In genomic region chr14:58826845-58827686, GRCh38 we compare ENCODE assay signal across 12 cellular contexts.
A peak's percentile ranks its signal among the peaks of the same experiment; 100 is the strongest.
DNase-seq lines count a peak whose midpoint lies in the region; ATAC-seq, FAIRE-seq and TF ChIP-seq lines count a peak whose summit lies in the region.
"Had no signal": no experiment of that assay in that cellular context is flagged by ENCODE, and none has a peak within 500 bp of the region (broad histone marks: within the 10 kb centered on the region; RNA-seq: fewer than 3 reads in every experiment).

No MANE protein-coding gene starts in this region.

- BruUV-seq in Panc1 (replicated peaks; lab: Mats Ljungman, UMichigan): no TSS peak

- H3K27me3 ChIP-seq in Panc1 (ENCODE audit: control insufficient read depth, insufficient read depth, low read length) (no peaks in the 10 kb centered on the region), kidney epithelial cell (ENCODE audit: control insufficient read depth, insufficient read depth, low read length) (no peaks in the 10 kb centered on the region)
- H3K27me3 ChIP-seq: vagina had no signal

- TF ChIP-seq RAD21 in A549 (conservative IDR thresholded peaks at IDR 0.05 in 1 of 2, IDR thresholded peaks at IDR 0.05 in 1 of 2): peak; percentile 20 to 49; a peak in 3 of 5 replicates

- TF ChIP-seq EP300 in A549 (IDR thresholded peaks at IDR 0.05): no peak

- no peak overlapping the region for H3K4me3 ChIP-seq in A549
- H3K4me3 ChIP-seq in Panc1 (ENCODE audit: low read depth in 2 of 2, low read length in 2 of 2): no peak overlapping the region
- no peak overlapping the region for H3K4me3 ChIP-seq in kidney epithelial cell (ENCODE audit: low read depth, low read length)
- H3K4me3 ChIP-seq: vagina had no signal

- no peak overlapping the region for H3K27ac ChIP-seq in A549
- H3K27ac ChIP-seq in Panc1 (ENCODE audit: low read length): no peak overlapping the region
- H3K27ac ChIP-seq: vagina had no signal

- DNase-seq in A549 (ENCODE audit: low read depth in 1 of 2, low spot score in 1 of 2): no peak
- DNase-seq in Panc1 (ENCODE audit: low read depth, low spot score): no peak
- DNase-seq in kidney epithelial cell (ENCODE audit: low read depth): no peak
- DNase-seq in stimulated activated CD4-positive, alpha-beta T cell treated with anti-CD3 and anti-CD28 coated beads, Interleukin-12 subunit alpha, Interleukin-12 subunit beta, amount 100 ng/mL, for 4 hours: no peak
- DNase-seq in middle frontal gyrus (ENCODE audit: extremely low spot score, low spot score): no peak
- no peak for DNase-seq in retina
- DNase-seq: CD4-positive, CD25-positive, alpha-beta regulatory T cell had no signal

- no peak for FAIRE-seq in A549 (lab: Jason Lieb, UNC)
- FAIRE-seq: endothelial cell of umbilical vein, islet of Langerhans had no signal

- TF ChIP-seq CTCF in A549 (IDR thresholded peaks at IDR 0.05) (peak; percentile 28; the same call in 1 of the 3 replicates), GM12873 (IDR thresholded peaks at IDR 0.05; ENCODE audit: insufficient read depth, low read depth, low read length, missing control alignments) (peak; percentile 17), Panc1 (IDR thresholded peaks at IDR 0.05) (peak; percentile 36; the same call in 1 of the 2 replicates), kidney epithelial cell (IDR thresholded peaks at IDR 0.05; ENCODE audit: insufficient read depth, low read length, poor library complexity, severe bottlenecking) (peak; percentile 30)

- H3K9me3 ChIP-seq in A549 (peaks cover 7% of the 10 kb centered on the region; the same call in 2 of the 3 replicates), Panc1 (ENCODE audit: control insufficient read depth, insufficient read depth, low read depth, low read length) (no peaks in the 10 kb centered on the region)
- H3K9me3 ChIP-seq: vagina had no signal

- ATAC-seq in A549 (no peak), Panc1 (no peak), HG02623 (IDR thresholded peaks at IDR 0.05; ENCODE audit: unreplicated experiment) (no peak)

- H3K36me3 ChIP-seq in Panc1 (ENCODE audit: control insufficient read depth, insufficient read depth, low read length) (no peaks in the 10 kb centered on the region), kidney epithelial cell (ENCODE audit: control insufficient read depth, insufficient read depth, low read length) (no peaks in the 10 kb centered on the region)
- H3K36me3 ChIP-seq: vagina had no signal

- CTCF ChIA-PET in A549 (lab: Yijun Ruan, JAX) (interaction anchor here (1.0 to 3.7 kb wide), 4 partner anchors 11 to 188 kb away, joined by 3 to 26 read pairs (median 3); no protein-coding TSS in a partner anchor), Panc1 (lab: Charles Lee) (no interaction called here)

- POLR2A ChIA-PET in A549 (lab: Yijun Ruan, JAX) (no interaction called here), Panc1 (lab: Charles Lee) (no interaction called here)

- H3K4me2 ChIP-seq in A549: no peak overlapping the region

- H3K4me1 ChIP-seq in A549 (peaks cover 7% of the 10 kb centered on the region; the same call in 1 of the 3 replicates), Panc1 (ENCODE audit: control insufficient read depth, insufficient read depth, low read length) (no peaks in the 10 kb centered on the region)

- in situ Hi-C loops in Panc1 (cut with HindIII; ENCODE audit: low pct_unique_long_range_greater_than_20kb, low sequenced_read_pairs): no loop called here

- 49% methylated on average over 8 of the region's 9 CpGs for WGBS in A549 (ENCODE audit: missing lambda C conversion rate)

- TF ChIP-seq POLR2A in A549 (IDR thresholded peaks at IDR 0.05; ENCODE audit: low read length): no peak

- intact Hi-C loops in Panc1 (cut with micrococcal nuclease; ENCODE audit: unreplicated experiment): loop anchor here (5.0 kb wide), 1 partner anchor 325 kb away; no protein-coding TSS in a partner anchor

TF ChIP-seq in A549, 52 proteins besides CTCF, POLR2A, EP300 and RAD21:
- no peak for TF ChIP-seq TP53 (CRISPR knock-in tag; IDR thresholded peaks at IDR 0.05)
- TF ChIP-seq RNF2 (IDR thresholded peaks at IDR 0.05; ENCODE audit: borderline replicate concordance, low read depth): no peak
- TF ChIP-seq MAZ (IDR thresholded peaks at IDR 0.05; ENCODE audit: borderline replicate concordance, low read depth, low read length): no peak
- TF ChIP-seq ZNF302 (CRISPR knock-in tag; IDR thresholded peaks at IDR 0.05): no peak
- no peak for TF ChIP-seq FOXS1 (CRISPR knock-in tag; IDR thresholded peaks at IDR 0.05)
- TF ChIP-seq JUNB (IDR thresholded peaks at IDR 0.05): no peak
- TF ChIP-seq HMGXB4 (CRISPR knock-in tag; IDR thresholded peaks at IDR 0.05; ENCODE audit: borderline replicate concordance): no peak
- TF ChIP-seq TFCP2L1 (CRISPR knock-in tag; IDR thresholded peaks at IDR 0.05): no peak
- TF ChIP-seq ZC3H11A (IDR thresholded peaks at IDR 0.05): no peak
- no peak for TF ChIP-seq CHD4 (IDR thresholded peaks at IDR 0.05; ENCODE audit: borderline replicate concordance)
- no peak for TF ChIP-seq NR3C1 (IDR thresholded peaks at IDR 0.05)
- no peak for TF ChIP-seq ESRRA (IDR thresholded peaks at IDR 0.05; ENCODE audit: borderline replicate concordance, low read length)
- no peak for TF ChIP-seq HEYL (CRISPR knock-in tag; IDR thresholded peaks at IDR 0.05)
- no peak for TF ChIP-seq RARB (CRISPR knock-in tag; IDR thresholded peaks at IDR 0.05)
- no peak for TF ChIP-seq SREBF2 (IDR thresholded peaks at IDR 0.05)
- no peak for TF ChIP-seq RCOR1 (IDR thresholded peaks at IDR 0.05; ENCODE audit: low read depth, low read length)
- TF ChIP-seq BCL3 (IDR thresholded peaks at IDR 0.05): no peak
- no peak for TF ChIP-seq CEBPB (IDR thresholded peaks at IDR 0.05)
